ENCODE assay signal across 10 cellular contexts in the genomic region with DNA sequence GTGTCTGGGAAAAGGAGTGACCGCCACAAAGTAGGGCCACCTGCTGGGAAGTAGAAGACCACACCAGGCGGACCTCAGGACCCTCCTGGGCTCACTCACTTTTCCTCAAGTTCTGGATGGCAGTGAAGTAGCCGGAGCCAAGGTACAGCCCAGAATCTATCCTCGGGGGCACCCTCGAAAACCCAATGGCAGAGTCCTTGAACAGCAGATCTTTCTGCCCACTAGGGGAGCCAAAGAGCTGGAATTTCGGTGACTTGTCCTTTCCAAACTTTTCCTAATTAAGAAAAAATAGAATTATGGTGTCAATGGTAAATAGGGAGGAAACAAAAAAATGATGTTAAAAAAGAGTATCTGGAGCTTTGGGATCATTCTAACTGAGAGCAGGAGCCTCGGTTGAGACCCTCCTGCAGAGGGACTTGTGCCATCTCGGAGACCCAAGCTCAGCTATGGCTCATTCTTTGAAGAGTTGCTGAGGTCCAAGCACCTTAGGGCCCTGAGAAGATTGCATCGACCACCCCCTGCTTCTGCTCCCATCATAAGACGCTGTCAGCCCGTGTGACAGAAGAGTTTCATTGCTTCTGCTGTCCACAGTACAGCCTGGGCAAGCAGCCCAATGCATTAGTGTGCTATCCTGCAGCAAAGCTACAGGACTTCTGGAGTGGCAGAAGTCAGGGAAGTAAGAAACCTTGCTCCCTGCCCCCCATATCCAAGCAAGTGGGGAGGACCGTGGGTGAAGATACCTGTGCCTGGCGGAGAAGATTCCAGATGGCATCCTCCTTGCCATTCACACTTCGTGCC. TPM values are rescaled to one million over a fixed set of nuclear protein-coding genes. Genes with fewer than 3 reads are reported as not detected.
DNase-seq lines count a peak whose midpoint lies in the region; ATAC-seq, FAIRE-seq and TF ChIP-seq lines count a peak whose summit lies in the region.
"Had no signal": no experiment of that assay in that cellular context is flagged by ENCODE, and none has a peak within 500 bp of the region (broad histone marks: within the 10 kb centered on the region; RNA-seq: fewer than 3 reads in every experiment).

No MANE protein-coding gene starts in this region.

- H3K27me3 ChIP-seq in gastroesophageal sphincter: peaks cover 21% of the 10 kb centered on the region

- POLR2A ChIA-PET in A549 (lab: Yijun Ruan, JAX): no interaction called here

- H3K9me3 ChIP-seq in A549: no peaks in the 10 kb centered on the region
- no peaks in the 10 kb centered on the region for H3K9me3 ChIP-seq in gastroesophageal sphincter

- DNase-seq in A549 (ENCODE audit: low read depth in 1 of 2, low spot score in 1 of 2): peak; percentile 6 to 32
- DNase-seq in GM12865 (ENCODE audit: low read depth): peak; percentile 10
- peak; percentile 44 for DNase-seq in SK-MEL-5 (ENCODE audit: low read depth, low spot score)
- DNase-seq in left ventricle myocardium superior: no peak
- DNase-seq in NCI-H774 (lab: John Stamatoyannopoulos, UW): no peak
- no peak for DNase-seq in DMS79 (lab: John Stamatoyannopoulos, UW)
- DNase-seq: RPMI8226 had no signal

- in situ Hi-C loops in SK-MEL-5 (cut with HindIII; ENCODE audit: low pct_unique_long_range_greater_than_20kb, low sequenced_read_pairs): no loop called here

- no peak for TF ChIP-seq POLR2A in A549 (IDR thresholded peaks at IDR 0.05; ENCODE audit: low read length)
- TF ChIP-seq POLR2A in gastroesophageal sphincter (IDR thresholded peaks at IDR 0.05): no peak

- WGBS in A549 (ENCODE audit: missing lambda C conversion rate): 22% methylated on average over 12 of the region's 14 CpGs
- WGBS in gastroesophageal sphincter (ENCODE audit: low coverage in 1 of 2), 2 donors: 62 to 96% methylated on average over 4 to 5 of the region's 14 CpGs

- H3K4me1 ChIP-seq in A549 (no peaks in the 10 kb centered on the region), gastroesophageal sphincter (no peaks in the 10 kb centered on the region)

- H3K36me3 ChIP-seq in gastroesophageal sphincter: no peaks in the 10 kb centered on the region

- TF ChIP-seq CTCF in A549 (IDR thresholded peaks at IDR 0.05) (peak; percentile 30), GM12865 (IDR thresholded peaks at IDR 0.05; ENCODE audit: insufficient read depth, low read depth, low read length, missing control alignments) (peak; percentile 63), gastroesophageal sphincter (IDR thresholded peaks at IDR 0.05) (peak in 1 of 4 experiments; percentile 29)

- H3K27ac ChIP-seq in A549 (no peak overlapping the region), gastroesophageal sphincter (no peak overlapping the region)

- CTCF ChIA-PET in A549 (lab: Yijun Ruan, JAX): interaction anchor here (1.7 kb wide), 1 partner anchor 10 kb away, joined by 3 read pairs; no protein-coding TSS in a partner anchor

- H3K4me2 ChIP-seq in A549: no peak overlapping the region

- intact Hi-C loops in left ventricle myocardium superior (cut with micrococcal nuclease): no loop called here

- no peak for TF ChIP-seq RAD21 in A549 (conservative IDR thresholded peaks at IDR 0.05 in 1 of 2, IDR thresholded peaks at IDR 0.05 in 1 of 2)

- no peak for FAIRE-seq in A549 (lab: Jason Lieb, UNC)
- FAIRE-seq: G401.6 had no signal

- H3K4me3 ChIP-seq in A549 (no peak overlapping the region), GM12865 (ENCODE audit: low read depth, low read length) (no peak overlapping the region), gastroesophageal sphincter (no peak overlapping the region)

- TF ChIP-seq EP300 in A549 (IDR thresholded peaks at IDR 0.05) (no peak), gastroesophageal sphincter (IDR thresholded peaks at IDR 0.05) (no peak)

- ATAC-seq in A549: peak in 1 of 2 experiments; percentile 60; a peak in 3 of 6 replicates
- peak; percentile 43 for ATAC-seq in left ventricle myocardium superior
- no peak for ATAC-seq in gastroesophageal sphincter
- no peak for ATAC-seq in GM21529 (IDR thresholded peaks at IDR 0.05; ENCODE audit: unreplicated experiment)

TF ChIP-seq in A549, 52 proteins besides CTCF, POLR2A, EP300 and RAD21:
- TF ChIP-seq MAFK (IDR thresholded peaks at IDR 0.05; ENCODE audit: partially characterized antibody): no peak
- TF ChIP-seq HOXA7 (CRISPR knock-in tag; IDR thresholded peaks at IDR 0.05): no peak
- no peak for TF ChIP-seq JUN (IDR thresholded peaks at IDR 0.05)
- TF ChIP-seq CHD4 (IDR thresholded peaks at IDR 0.05; ENCODE audit: borderline replicate concordance): no peak
- no peak for TF ChIP-seq NFE2L2 (conservative IDR thresholded peaks at IDR 0.05; ENCODE audit: low read length)
- no peak for TF ChIP-seq RFX5 (IDR thresholded peaks at IDR 0.05)
- TF ChIP-seq FOSB (CRISPR knock-in tag; IDR thresholded peaks at IDR 0.05): no peak

RNA-seq across cellular contexts. Expression of a gene that starts 14.8 kb away (rescaled TPM):
- polyA plus RNA-seq in A549 (2011; rRNA removed) (not detected in 2 replicates), A549 (2017; fragmentation: RNase III; extraction: RNeasy Plus Mini Kit Qiagen cat#74134 plus additional on column Dnase treatment) (not detected in 3 replicates)
- polyA plus RNA-seq in A549 (2012; cell fraction: cytosol; rRNA removed): not detected in 2 replicates
- polyA plus RNA-seq in A549 (2012; cell fraction: nucleus; rRNA removed): not detected in 2 replicates
- polyA minus RNA-seq in A549 (2011; rRNA and poly(A)+ RNA removed): not detected in 2 replicates
- total RNA-seq in SK-MEL-5 (2014; rRNA removed; shearing (Covaris generic)): 0.11 TPM in 1 of 2 replicates, not detected in the other
- not detected in 2 replicates for polyA plus RNA-seq in SK-MEL-5 (2015; cell fraction: cytosol; rRNA removed)
- polyA plus RNA-seq in SK-MEL-5 (2015; cell fraction: nucleus; rRNA removed): not detected in 2 replicates
- total RNA-seq in left ventricle myocardium superior (3.7 TPM), gastroesophageal sphincter (100 to 1,000 TPM in 1 of 4 donors, 1 to 10 TPM in 3; 1.2 to 198 (median 1.4) TPM)

RNA-seq across cellular contexts. Expression of a gene that starts 42.9 kb away (rescaled TPM):
- polyA plus RNA-seq in A549 (2011; rRNA removed) (not detected in 2 replicates), A549 (2017; fragmentation: RNase III; extraction: RNeasy Plus Mini Kit Qiagen cat#74134 plus additional on column Dnase treatment) (not detected in 3 replicates)
- 0.01 TPM in 1 of 2 replicates, not detected in the other for polyA plus RNA-seq in A549 (2012; cell fraction: cytosol; rRNA removed)
- not detected in 2 replicates for polyA plus RNA-seq in A549 (2012; cell fraction: nucleus; rRNA removed)
- not detected in 2 replicates for polyA minus RNA-seq in A549 (2011; rRNA and poly(A)+ RNA removed)
- total RNA-seq in SK-MEL-5 (2014; rRNA removed; shearing (Covaris generic)): not detected in 2 replicates
- polyA plus RNA-seq in SK-MEL-5 (2015; cell fraction: cytosol; rRNA removed): not detected in 2 replicates
- polyA plus RNA-seq in SK-MEL-5 (2015; cell fraction: nucleus; rRNA removed): not detected in 2 replicates
- total RNA-seq in left ventricle myocardium superior (1.4 TPM), gastroesophageal sphincter (10 to 100 TPM in 1 of 4 donors, 1 to 10 TPM in 1, under 1 TPM in 2; 0.89 to 15.8 (median 1.9) TPM)

RNA-seq across cellular contexts. Expression of a gene that starts 47.8 kb away (rescaled TPM):
- not detected in 2 replicates for polyA plus RNA-seq in A549 (2011; rRNA removed)
- polyA plus RNA-seq in A549 (2012; cell fraction: cytosol; rRNA removed): not detected in 2 replicates
- polyA plus RNA-seq in A549 (2012; cell fraction: nucleus; rRNA removed): not detected in 2 replicates
- not detected in 3 replicates for polyA plus RNA-seq in A549 (2017; fragmentation: RNase III; extraction: RNeasy Plus Mini Kit Qiagen cat#74134 plus additional on column Dnase treatment)
- polyA minus RNA-seq in A549 (2011; rRNA and poly(A)+ RNA removed): not detected in 2 replicates
- not detected in 2 replicates for total RNA-seq in SK-MEL-5 (2014; rRNA removed; shearing (Covaris generic))
- not detected in 2 replicates for polyA plus RNA-seq in SK-MEL-5 (2015; cell fraction: cytosol; rRNA removed)
- polyA plus RNA-seq in SK-MEL-5 (2015; cell fraction: nucleus; rRNA removed): not detected in 2 replicates
- not detected for total RNA-seq in left ventricle myocardium superior
- not detected for total RNA-seq in gastroesophageal sphincter

Comparison
In these comparisons a context has a peak if more than half of its experiments do, and no peak if none do; other contexts are left out.
1. DNase-seq: peak in A549 (2 of 2), GM12865 (single experiment) and SK-MEL-5 (single experiment); none in left ventricle myocardium superior (single experiment), NCI-H774 (single experiment) and DMS79 (single experiment).